1 cellular context compared by ENCODE assay signal in the genomic region with DNA sequence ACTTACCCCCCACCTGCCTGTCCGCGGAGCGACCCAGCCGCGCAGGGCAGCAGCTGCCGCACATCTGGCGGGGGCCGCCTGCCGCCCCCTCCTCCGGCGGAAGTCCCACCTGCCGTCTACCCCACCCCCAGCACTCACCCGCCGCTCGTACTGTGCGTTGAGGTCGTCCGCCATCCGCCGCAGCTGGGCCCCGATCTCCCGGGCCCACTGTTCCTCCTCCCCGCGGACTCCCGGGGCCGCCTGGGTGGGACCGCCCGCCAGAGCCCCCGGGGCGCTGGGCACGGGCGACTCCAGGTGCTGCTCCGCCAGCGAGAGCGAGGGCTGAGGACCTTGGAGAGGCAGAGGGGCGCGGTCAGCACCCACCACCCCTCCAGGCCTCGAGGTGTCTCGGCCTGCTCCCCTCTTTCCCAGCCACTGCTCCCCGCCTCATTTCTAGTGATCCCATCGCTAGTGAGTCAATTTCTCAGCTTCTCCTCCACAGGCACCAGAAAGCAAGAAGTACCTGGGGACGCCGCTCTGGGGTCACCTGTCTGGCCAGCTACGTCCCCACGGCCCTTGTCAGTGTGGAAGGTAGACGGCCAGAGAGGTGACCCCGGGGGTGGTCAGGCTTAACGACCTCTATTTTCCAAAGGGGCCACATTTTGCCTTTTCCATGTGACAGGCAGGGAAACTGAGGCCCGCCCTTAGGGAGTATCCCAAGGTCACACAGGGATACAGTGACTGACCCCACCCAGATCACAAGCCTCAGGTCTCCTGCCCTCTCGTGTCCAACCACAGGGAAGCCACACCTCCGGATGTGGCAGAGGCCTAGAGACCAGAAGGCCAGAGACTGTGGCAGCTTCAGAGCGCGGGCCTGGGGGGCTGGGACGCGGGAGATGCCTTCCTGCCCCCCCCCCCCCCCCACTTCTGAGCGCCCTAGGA.
TF ChIP-seq lines count a peak whose summit lies in the region.

No MANE protein-coding gene starts in this region.

TF ChIP-seq in GM12878, 131 proteins besides CTCF, POLR2A, EP300 and RAD21 (continued from another document and continues in another):
- TF ChIP-seq, protein P1, sequence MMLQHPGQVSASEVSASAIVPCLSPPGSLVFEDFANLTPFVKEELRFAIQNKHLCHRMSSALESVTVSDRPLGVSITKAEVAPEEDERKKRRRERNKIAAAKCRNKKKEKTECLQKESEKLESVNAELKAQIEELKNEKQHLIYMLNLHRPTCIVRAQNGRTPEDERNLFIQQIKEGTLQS (IDR thresholded peaks at IDR 0.05; ENCODE audit: borderline replicate concordance, extremely low read depth, low read depth, low read length) = no peak
- TF ChIP-seq, protein P2, sequence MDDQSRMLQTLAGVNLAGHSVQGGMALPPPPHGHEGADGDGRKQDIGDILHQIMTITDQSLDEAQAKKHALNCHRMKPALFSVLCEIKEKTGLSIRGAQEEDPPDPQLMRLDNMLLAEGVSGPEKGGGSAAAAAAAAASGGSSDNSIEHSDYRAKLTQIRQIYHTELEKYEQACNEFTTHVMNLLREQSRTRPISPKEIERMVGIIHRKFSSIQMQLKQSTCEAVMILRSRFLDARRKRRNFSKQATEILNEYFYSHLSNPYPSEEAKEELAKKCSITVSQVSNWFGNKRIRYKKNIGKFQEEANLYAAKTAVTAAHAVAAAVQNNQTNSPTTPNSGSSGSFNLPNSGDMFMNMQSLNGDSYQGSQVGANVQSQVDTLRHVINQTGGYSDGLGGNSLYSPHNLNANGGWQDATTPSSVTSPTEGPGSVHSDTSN (IDR thresholded peaks at IDR 0.05; ENCODE audit: insufficient replicate concordance, low read depth, low read length) = no peak
- TF ChIP-seq HCFC1 (IDR thresholded peaks at IDR 0.05; ENCODE audit: low read length) (no peak), BHLHE40 (IDR thresholded peaks at IDR 0.05; ENCODE audit: borderline replicate concordance in 1 of 2, low read depth in 2 of 2, low read length in 1 of 2) (peak; percentile 88 to 92), STAT1 (conservative IDR thresholded peaks at IDR 0.05) (no peak), CBX3 (IDR thresholded peaks at IDR 0.05; ENCODE audit: borderline replicate concordance, low read depth) (no peak), ZNF384 (IDR thresholded peaks at IDR 0.05; ENCODE audit: borderline replicate concordance, low read depth, low read length) (no peak), ZZZ3 (IDR thresholded peaks at IDR 0.05; ENCODE audit: control insufficient read depth, insufficient read length, low read depth) (no peak), WRNIP1 (IDR thresholded peaks at IDR 0.05; ENCODE audit: borderline replicate concordance, low read depth, low read length) (no peak), NR2C1 (IDR thresholded peaks at IDR 0.05) (no peak), RCOR1 (conservative IDR thresholded peaks at IDR 0.05; ENCODE audit: low read depth, low read length) (0 out of 2 replicates have a peak, but pooled peaks have one; percentile 11), SMAD5 (IDR thresholded peaks at IDR 0.05; ENCODE audit: low read depth) (0 out of 2 replicates have a peak, but pooled peaks have one; percentile 18), POLR2AphosphoS2 (IDR thresholded peaks at IDR 0.05; ENCODE audit: low read depth, low read length) (peak; percentile 84), GATAD2B (conservative IDR thresholded peaks at IDR 0.05; ENCODE audit: low read depth) (peak; percentile 40), PAX8 (IDR thresholded peaks at IDR 0.05) (no peak), HDAC6 (IDR thresholded peaks at IDR 0.05; ENCODE audit: unreplicated experiment) (peak; percentile 2), HDGF (IDR thresholded peaks at IDR 0.05) (no peak), SP1 (IDR thresholded peaks at IDR 0.05; ENCODE audit: low read depth, low read length) (peak; percentile 66), CREM (IDR thresholded peaks at IDR 0.05; ENCODE audit: low read depth) (no peak), GABPA (IDR thresholded peaks at IDR 0.05; ENCODE audit: low read depth) (no peak; the same call in 1 of the 2 replicates), IKZF1 (conservative IDR thresholded peaks at IDR 0.05) (peak; percentile 91), MTA3 (IDR thresholded peaks at IDR 0.05; ENCODE audit: borderline replicate concordance, low read length) (no peak), CHD4 (IDR thresholded peaks at IDR 0.05) (no peak; the same call in 1 of the 2 replicates), BCL11A (IDR thresholded peaks at IDR 0.05; ENCODE audit: low read depth, low read length) (peak; percentile 2; the same call in 1 of the 2 replicates), KAT2A (conservative IDR thresholded peaks at IDR 0.05; ENCODE audit: control insufficient read depth, low read depth, low read length) (no peak), IRF4 (IDR thresholded peaks at IDR 0.05; ENCODE audit: low read depth, low read length) (no peak), FOXM1 (IDR thresholded peaks at IDR 0.05; ENCODE audit: low read depth, low read length) (no peak), NRF1 (conservative IDR thresholded peaks at IDR 0.05; ENCODE audit: low read depth, low read length) (no peak), TAF1 (IDR thresholded peaks at IDR 0.05; ENCODE audit: borderline replicate concordance, low read depth, low read length) (peak; percentile 44; the same call in 1 of the 2 replicates), ZNF207 (IDR thresholded peaks at IDR 0.05; ENCODE audit: borderline replicate concordance) (peak; percentile 58; the same call in 1 of the 2 replicates), ZNF622 (IDR thresholded peaks at IDR 0.05) (no peak), HDAC2 (IDR thresholded peaks at IDR 0.05) (no peak), RELA (IDR thresholded peaks at IDR 0.05; ENCODE audit: borderline replicate concordance, partially characterized antibody) (no peak), MEF2B (IDR thresholded peaks at IDR 0.05; ENCODE audit: partially characterized antibody, poor library complexity, severe bottlenecking) (no peak)
- TF ChIP-seq, protein P3, sequence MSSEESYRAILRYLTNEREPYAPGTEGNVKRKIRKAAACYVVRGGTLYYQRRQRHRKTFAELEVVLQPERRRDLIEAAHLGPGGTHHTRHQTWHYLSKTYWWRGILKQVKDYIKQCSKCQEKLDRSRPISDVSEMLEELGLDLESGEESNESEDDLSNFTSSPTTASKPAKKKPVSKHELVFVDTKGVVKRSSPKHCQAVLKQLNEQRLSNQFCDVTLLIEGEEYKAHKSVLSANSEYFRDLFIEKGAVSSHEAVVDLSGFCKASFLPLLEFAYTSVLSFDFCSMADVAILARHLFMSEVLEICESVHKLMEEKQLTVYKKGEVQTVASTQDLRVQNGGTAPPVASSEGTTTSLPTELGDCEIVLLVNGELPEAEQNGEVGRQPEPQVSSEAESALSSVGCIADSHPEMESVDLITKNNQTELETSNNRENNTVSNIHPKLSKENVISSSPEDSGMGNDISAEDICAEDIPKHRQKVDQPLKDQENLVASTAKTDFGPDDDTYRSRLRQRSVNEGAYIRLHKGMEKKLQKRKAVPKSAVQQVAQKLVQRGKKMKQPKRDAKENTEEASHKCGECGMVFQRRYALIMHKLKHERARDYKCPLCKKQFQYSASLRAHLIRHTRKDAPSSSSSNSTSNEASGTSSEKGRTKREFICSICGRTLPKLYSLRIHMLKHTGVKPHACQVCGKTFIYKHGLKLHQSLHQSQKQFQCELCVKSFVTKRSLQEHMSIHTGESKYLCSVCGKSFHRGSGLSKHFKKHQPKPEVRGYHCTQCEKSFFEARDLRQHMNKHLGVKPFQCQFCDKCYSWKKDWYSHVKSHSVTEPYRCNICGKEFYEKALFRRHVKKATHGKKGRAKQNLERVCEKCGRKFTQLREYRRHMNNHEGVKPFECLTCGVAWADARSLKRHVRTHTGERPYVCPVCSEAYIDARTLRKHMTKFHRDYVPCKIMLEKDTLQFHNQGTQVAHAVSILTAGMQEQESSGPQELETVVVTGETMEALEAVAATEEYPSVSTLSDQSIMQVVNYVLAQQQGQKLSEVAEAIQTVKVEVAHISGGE (CRISPR knock-in tag; IDR thresholded peaks at IDR 0.05) = 0 out of 2 replicates have a peak, but pooled peaks have one; percentile 2
- TF ChIP-seq, protein P4, sequence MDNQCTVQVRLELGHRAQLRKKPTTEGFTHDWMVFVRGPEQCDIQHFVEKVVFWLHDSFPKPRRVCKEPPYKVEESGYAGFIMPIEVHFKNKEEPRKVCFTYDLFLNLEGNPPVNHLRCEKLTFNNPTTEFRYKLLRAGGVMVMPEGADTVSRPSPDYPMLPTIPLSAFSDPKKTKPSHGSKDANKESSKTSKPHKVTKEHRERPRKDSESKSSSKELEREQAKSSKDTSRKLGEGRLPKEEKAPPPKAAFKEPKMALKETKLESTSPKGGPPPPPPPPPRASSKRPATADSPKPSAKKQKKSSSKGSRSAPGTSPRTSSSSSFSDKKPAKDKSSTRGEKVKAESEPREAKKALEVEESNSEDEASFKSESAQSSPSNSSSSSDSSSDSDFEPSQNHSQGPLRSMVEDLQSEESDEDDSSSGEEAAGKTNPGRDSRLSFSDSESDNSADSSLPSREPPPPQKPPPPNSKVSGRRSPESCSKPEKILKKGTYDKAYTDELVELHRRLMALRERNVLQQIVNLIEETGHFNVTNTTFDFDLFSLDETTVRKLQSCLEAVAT (IDR thresholded peaks at IDR 0.05) = peak; percentile 76
- TF ChIP-seq, protein P5, sequence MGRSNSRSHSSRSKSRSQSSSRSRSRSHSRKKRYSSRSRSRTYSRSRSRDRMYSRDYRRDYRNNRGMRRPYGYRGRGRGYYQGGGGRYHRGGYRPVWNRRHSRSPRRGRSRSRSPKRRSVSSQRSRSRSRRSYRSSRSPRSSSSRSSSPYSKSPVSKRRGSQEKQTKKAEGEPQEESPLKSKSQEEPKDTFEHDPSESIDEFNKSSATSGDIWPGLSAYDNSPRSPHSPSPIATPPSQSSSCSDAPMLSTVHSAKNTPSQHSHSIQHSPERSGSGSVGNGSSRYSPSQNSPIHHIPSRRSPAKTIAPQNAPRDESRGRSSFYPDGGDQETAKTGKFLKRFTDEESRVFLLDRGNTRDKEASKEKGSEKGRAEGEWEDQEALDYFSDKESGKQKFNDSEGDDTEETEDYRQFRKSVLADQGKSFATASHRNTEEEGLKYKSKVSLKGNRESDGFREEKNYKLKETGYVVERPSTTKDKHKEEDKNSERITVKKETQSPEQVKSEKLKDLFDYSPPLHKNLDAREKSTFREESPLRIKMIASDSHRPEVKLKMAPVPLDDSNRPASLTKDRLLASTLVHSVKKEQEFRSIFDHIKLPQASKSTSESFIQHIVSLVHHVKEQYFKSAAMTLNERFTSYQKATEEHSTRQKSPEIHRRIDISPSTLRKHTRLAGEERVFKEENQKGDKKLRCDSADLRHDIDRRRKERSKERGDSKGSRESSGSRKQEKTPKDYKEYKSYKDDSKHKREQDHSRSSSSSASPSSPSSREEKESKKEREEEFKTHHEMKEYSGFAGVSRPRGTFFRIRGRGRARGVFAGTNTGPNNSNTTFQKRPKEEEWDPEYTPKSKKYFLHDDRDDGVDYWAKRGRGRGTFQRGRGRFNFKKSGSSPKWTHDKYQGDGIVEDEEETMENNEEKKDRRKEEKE (IDR thresholded peaks at IDR 0.05) = no peak
- TF ChIP-seq, protein P6, sequence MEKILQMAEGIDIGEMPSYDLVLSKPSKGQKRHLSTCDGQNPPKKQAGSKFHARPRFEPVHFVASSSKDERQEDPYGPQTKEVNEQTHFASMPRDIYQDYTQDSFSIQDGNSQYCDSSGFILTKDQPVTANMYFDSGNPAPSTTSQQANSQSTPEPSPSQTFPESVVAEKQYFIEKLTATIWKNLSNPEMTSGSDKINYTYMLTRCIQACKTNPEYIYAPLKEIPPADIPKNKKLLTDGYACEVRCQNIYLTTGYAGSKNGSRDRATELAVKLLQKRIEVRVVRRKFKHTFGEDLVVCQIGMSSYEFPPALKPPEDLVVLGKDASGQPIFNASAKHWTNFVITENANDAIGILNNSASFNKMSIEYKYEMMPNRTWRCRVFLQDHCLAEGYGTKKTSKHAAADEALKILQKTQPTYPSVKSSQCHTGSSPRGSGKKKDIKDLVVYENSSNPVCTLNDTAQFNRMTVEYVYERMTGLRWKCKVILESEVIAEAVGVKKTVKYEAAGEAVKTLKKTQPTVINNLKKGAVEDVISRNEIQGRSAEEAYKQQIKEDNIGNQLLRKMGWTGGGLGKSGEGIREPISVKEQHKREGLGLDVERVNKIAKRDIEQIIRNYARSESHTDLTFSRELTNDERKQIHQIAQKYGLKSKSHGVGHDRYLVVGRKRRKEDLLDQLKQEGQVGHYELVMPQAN (conservative IDR thresholded peaks at IDR 0.05) = no peak; the same call in 1 of the 2 replicates
- TF ChIP-seq, protein P7, sequence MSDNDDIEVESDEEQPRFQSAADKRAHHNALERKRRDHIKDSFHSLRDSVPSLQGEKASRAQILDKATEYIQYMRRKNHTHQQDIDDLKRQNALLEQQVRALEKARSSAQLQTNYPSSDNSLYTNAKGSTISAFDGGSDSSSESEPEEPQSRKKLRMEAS (IDR thresholded peaks at IDR 0.05; ENCODE audit: low read depth, low read length) = 0 out of 2 replicates have a peak, but pooled peaks have one; percentile 13
- TF ChIP-seq, protein P8, sequence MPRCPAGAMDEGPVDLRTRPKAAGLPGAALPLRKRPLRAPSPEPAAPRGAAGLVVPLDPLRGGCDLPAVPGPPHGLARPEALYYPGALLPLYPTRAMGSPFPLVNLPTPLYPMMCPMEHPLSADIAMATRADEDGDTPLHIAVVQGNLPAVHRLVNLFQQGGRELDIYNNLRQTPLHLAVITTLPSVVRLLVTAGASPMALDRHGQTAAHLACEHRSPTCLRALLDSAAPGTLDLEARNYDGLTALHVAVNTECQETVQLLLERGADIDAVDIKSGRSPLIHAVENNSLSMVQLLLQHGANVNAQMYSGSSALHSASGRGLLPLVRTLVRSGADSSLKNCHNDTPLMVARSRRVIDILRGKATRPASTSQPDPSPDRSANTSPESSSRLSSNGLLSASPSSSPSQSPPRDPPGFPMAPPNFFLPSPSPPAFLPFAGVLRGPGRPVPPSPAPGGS (IDR thresholded peaks at IDR 0.05; ENCODE audit: borderline replicate concordance, insufficient read depth, low read depth, low read length, poor library complexity, severe bottlenecking) = no peak
- TF ChIP-seq, protein P9, sequence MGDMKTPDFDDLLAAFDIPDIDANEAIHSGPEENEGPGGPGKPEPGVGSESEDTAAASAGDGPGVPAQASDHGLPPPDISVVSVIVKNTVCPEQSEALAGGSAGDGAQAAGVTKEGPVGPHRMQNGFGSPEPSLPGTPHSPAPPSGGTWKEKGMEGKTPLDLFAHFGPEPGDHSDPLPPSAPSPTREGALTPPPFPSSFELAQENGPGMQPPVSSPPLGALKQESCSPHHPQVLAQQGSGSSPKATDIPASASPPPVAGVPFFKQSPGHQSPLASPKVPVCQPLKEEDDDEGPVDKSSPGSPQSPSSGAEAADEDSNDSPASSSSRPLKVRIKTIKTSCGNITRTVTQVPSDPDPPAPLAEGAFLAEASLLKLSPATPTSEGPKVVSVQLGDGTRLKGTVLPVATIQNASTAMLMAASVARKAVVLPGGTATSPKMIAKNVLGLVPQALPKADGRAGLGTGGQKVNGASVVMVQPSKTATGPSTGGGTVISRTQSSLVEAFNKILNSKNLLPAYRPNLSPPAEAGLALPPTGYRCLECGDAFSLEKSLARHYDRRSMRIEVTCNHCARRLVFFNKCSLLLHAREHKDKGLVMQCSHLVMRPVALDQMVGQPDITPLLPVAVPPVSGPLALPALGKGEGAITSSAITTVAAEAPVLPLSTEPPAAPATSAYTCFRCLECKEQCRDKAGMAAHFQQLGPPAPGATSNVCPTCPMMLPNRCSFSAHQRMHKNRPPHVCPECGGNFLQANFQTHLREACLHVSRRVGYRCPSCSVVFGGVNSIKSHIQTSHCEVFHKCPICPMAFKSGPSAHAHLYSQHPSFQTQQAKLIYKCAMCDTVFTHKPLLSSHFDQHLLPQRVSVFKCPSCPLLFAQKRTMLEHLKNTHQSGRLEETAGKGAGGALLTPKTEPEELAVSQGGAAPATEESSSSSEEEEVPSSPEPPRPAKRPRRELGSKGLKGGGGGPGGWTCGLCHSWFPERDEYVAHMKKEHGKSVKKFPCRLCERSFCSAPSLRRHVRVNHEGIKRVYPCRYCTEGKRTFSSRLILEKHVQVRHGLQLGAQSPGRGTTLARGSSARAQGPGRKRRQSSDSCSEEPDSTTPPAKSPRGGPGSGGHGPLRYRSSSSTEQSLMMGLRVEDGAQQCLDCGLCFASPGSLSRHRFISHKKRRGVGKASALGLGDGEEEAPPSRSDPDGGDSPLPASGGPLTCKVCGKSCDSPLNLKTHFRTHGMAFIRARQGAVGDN (IDR thresholded peaks at IDR 0.05) = peak; percentile 75; the same call in 1 of the 2 replicates
